Comparison of ENCODE assay signal across 24 cellular contexts in the genomic region with DNA sequence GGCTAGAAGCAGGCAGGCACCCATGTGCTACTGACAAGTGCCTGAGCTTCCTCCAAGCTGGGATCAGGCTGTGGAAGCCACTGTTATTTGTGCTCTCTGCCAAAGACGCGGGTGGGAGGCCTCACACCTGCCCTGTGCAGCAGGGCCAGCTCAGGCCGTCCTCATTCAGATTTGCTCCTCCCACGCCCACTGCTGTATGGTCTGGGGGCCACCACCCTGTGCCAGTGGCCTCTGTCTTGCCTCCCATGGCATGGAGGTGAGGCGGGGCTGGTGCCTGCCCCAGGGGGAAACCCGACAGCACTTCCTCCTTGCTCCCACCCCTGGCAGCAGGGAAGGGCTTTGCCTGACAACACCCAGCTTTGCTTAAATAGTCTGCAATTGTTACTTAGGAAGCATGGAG.
"Had no signal": no experiment of that assay in that cellular context is flagged by ENCODE, and none has a peak within 500 bp of the region (broad histone marks: within the 10 kb centered on the region; RNA-seq: fewer than 3 reads in every experiment).

No MANE protein-coding gene starts in this region.

- H3K4me1 Mint-ChIP-seq: activated B cell treated with CpG ODN at 0.5 μM for 24 hours; activated CD4-positive, alpha-beta T cell treated with anti-CD3 and anti-CD28 coated beads, Interleukin-2, amount 10 ng/mL, durations not matched to agents 7 days and 5 days; brain had no signal

- H3K27me3 Mint-ChIP-seq: activated B cell treated with CpG ODN at 0.5 μM for 24 hours; activated CD4-positive, alpha-beta memory T cell treated with anti-CD3 and anti-CD28 coated beads for 36 hours; activated CD4-positive, alpha-beta T cell treated with anti-CD3 and anti-CD28 coated beads, Interleukin-2, amount 10 ng/mL, durations not matched to agents 7 days and 5 days; brain had no signal

- H3K4me3 Mint-ChIP-seq: activated B cell treated with CpG ODN at 0.5 μM for 24 hours; activated CD4-positive, alpha-beta memory T cell treated with anti-CD3 and anti-CD28 coated beads for 36 hours; activated CD4-positive, alpha-beta T cell treated with anti-CD3 and anti-CD28 coated beads, Interleukin-2, amount 10 ng/mL, durations not matched to agents 7 days and 5 days; activated T-cell treated with anti-CD3 and anti-CD28 coated beads, Interleukin-2, amount 50 U/mL, for 4 hours; brain had no signal

- H3K27ac ChIP-seq: KMS-11, SJSA1 had no signal

- H3K9me3 Mint-ChIP-seq: brain had no signal

- H3K9me3 ChIP-seq: SJSA1 had no signal

- FAIRE-seq: astrocyte, RCC 7860 had no signal

- H3K27ac Mint-ChIP-seq: activated B cell treated with CpG ODN at 0.5 μM for 24 hours; activated CD4-positive, alpha-beta memory T cell treated with anti-CD3 and anti-CD28 coated beads for 36 hours; activated CD4-positive, alpha-beta T cell treated with anti-CD3 and anti-CD28 coated beads, Interleukin-2, amount 10 ng/mL, durations not matched to agents 7 days and 5 days; activated naive CD4-positive, alpha-beta T cell treated with anti-CD3 and anti-CD28 coated beads, Interleukin-2, amount 50 U/mL, for 72 hours; brain had no signal

- H3K36me3 ChIP-seq: SJSA1 had no signal

- H3K4me1 ChIP-seq: SJSA1 had no signal

- H3K36me3 Mint-ChIP-seq: activated CD4-positive, alpha-beta memory T cell treated with anti-CD3 and anti-CD28 coated beads for 36 hours; brain had no signal

- DNase-seq: activated B cell treated with CpG ODN at 0.5 μM for 24 hours; activated CD4-positive, alpha-beta memory T cell treated with anti-CD3 and anti-CD28 coated beads for 36 hours; activated CD4-positive, alpha-beta T cell treated with anti-CD3 and anti-CD28 coated beads, Interleukin-2, amount 10 ng/mL, durations not matched to agents 7 days and 5 days; activated CD8-positive, alpha-beta memory T cell treated with anti-CD3 and anti-CD28 coated beads for 24 hours; activated effector memory CD4-positive, alpha-beta T cell treated with anti-CD3 and anti-CD28 coated beads, Interleukin-2, amount 50 U/mL, for 16 hours; activated naive CD4-positive, alpha-beta T cell treated with Interleukin-2 at 50 U/mL for 16 hours; activated T-cell treated with anti-CD3 and anti-CD28 coated beads, Interleukin-2, amount 50 U/mL, for 4 hours; NCI-H1092; NCI-H1417; NCI-H1930; NCI-H2171; NCI-H2227 treated with DMSO at 0.1 percent for 48 hours; NCI-H446 treated with DMSO at 0.1 percent for 48 hours; NCI-H524 treated with DMSO at 0.1 percent for 48 hours; PC-3; SHP77; SW 1271 had no signal

- H3K4me3 ChIP-seq: SJSA1 had no signal

- ATAC-seq: activated naive CD4-positive, alpha-beta T cell treated with anti-CD3 and anti-CD28 coated beads, Interleukin-2, amount 50 U/mL, for 72 hours; activated T-cell treated with anti-CD3 and anti-CD28 coated beads, Interleukin-2, amount 50 U/mL, for 4 hours; PC-3; SK-N-SH treated with all-trans-retinoic acid at 6 μM for 48 hours had no signal

- H3K27me3 ChIP-seq: SJSA1 had no signal

- H3K4me2 ChIP-seq: KMS-11 had no signal

- H3K9ac ChIP-seq: KMS-11 had no signal
